ENCODE assay signal across 1 cellular context in genomic region chr1:228969968-228970800, GRCh38.
A peak's percentile ranks its signal among the peaks of the same experiment; 100 is the strongest.
TF ChIP-seq lines count a peak whose summit lies in the region.

No MANE protein-coding gene starts in this region.

TF ChIP-seq in HepG2, 621 proteins besides CTCF, POLR2A, EP300 and RAD21 (continued from another document):
- peak; percentile 46; the same call in 1 of the 2 replicates for TF ChIP-seq ZNF770 (CRISPR knock-in tag; IDR thresholded peaks at IDR 0.05)
